1 cellular context compared by ENCODE assay signal in genomic region chr17:15501282-15501681, GRCh38.
TF ChIP-seq lines count a peak whose summit lies in the region.

No MANE protein-coding gene starts in this region.

TF ChIP-seq in IMR-90, 13 proteins besides CTCF, POLR2A, EP300 and RAD21 (continued from another document):
- TF ChIP-seq ELK1 (IDR thresholded peaks at IDR 0.05; ENCODE audit: borderline replicate concordance, low read depth, low read length): no peak
- no peak for TF ChIP-seq MAFK (IDR thresholded peaks at IDR 0.05; ENCODE audit: low read depth, low read length)
- no peak for TF ChIP-seq FOS (IDR thresholded peaks at IDR 0.05; ENCODE audit: low read depth, low read length)
- TF ChIP-seq RCOR1 (IDR thresholded peaks at IDR 0.05; ENCODE audit: insufficient replicate concordance, low read length): no peak
- TF ChIP-seq, protein P1, sequence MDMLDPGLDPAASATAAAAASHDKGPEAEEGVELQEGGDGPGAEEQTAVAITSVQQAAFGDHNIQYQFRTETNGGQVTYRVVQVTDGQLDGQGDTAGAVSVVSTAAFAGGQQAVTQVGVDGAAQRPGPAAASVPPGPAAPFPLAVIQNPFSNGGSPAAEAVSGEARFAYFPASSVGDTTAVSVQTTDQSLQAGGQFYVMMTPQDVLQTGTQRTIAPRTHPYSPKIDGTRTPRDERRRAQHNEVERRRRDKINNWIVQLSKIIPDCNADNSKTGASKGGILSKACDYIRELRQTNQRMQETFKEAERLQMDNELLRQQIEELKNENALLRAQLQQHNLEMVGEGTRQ (IDR thresholded peaks at IDR 0.05; ENCODE audit: low read depth, low read length): no peak
- TF ChIP-seq BHLHE40 (IDR thresholded peaks at IDR 0.05; ENCODE audit: low read depth, low read length): no peak
- TF ChIP-seq CHD1 (IDR thresholded peaks at IDR 0.05; ENCODE audit: low read depth, low read length): no peak
- no peak for TF ChIP-seq MAZ (IDR thresholded peaks at IDR 0.05; ENCODE audit: borderline replicate concordance, low read depth, low read length)
- TF ChIP-seq MXI1 (IDR thresholded peaks at IDR 0.05; ENCODE audit: borderline replicate concordance, low read depth, low read length): no peak
TF ChIP-seq in IMR-90: peak in this region for 0.
